Comparison of ENCODE assay signal across 13 cellular contexts in genomic region chr17:77312786-77313599, GRCh38.
DNase-seq lines count a peak whose midpoint lies in the region; ATAC-seq and TF ChIP-seq lines count a peak whose summit lies in the region.
"Had no signal": no experiment of that assay in that cellular context is flagged by ENCODE, and none has a peak within 500 bp of the region (broad histone marks: within the 10 kb centered on the region; RNA-seq: fewer than 3 reads in every experiment).

No MANE protein-coding gene starts in this region.

- no peaks in the 10 kb centered on the region for H3K79me2 ChIP-seq in GM23248 (ENCODE audit: insufficient read depth)
- 0 out of 2 replicates have a peak, but pooled peaks cover 5% of the 10 kb centered on the region for H3K79me2 ChIP-seq in PC-9 (ENCODE audit: low read depth)

- H3K9me2 ChIP-seq in GM23248 (ENCODE audit: insufficient read depth) (no peaks in the 10 kb centered on the region), PC-9 (ENCODE audit: insufficient read depth) (no peaks in the 10 kb centered on the region)

- in situ Hi-C loops in GM23248 (cut with MboI) = no loop called here

- DNase-seq in GM23248 (peak; percentile 78), cerebellar cortex (ENCODE audit: low spot score) (peak; percentile 86), left lobe of liver (ENCODE audit: low spot score) (peak; percentile 89), stromal cell of bone marrow (ENCODE audit: low read depth) (peak; percentile 97), PC-9 (no peak)
- DNase-seq in CD8-positive, alpha-beta memory T cell = no peak
- DNase-seq: activated CD4-positive, alpha-beta T cell treated with anti-CD3 and anti-CD28 coated beads, Interleukin-2, amount 50 U/mL, for 4 hours; GDM1; NCI-H1092 treated with DMSO at 0.1 percent for 48 hours; SHP77 had no signal

- H3K9me3 ChIP-seq in GM23248 (ENCODE audit: low read depth) = no peaks in the 10 kb centered on the region
- no peaks in the 10 kb centered on the region for H3K9me3 ChIP-seq in PC-9 (ENCODE audit: insufficient read depth, low read depth)
- no peaks in the 10 kb centered on the region for H3K9me3 ChIP-seq in CD8-positive, alpha-beta memory T cell (ENCODE audit: low read length)

- H3K4me3 Mint-ChIP-seq in CD8-positive, alpha-beta memory T cell = no peak overlapping the region
- H3K4me3 Mint-ChIP-seq: central memory CD8-positive, alpha-beta T cell had no signal

- H3K4me1 ChIP-seq in GM23248 (ENCODE audit: insufficient read depth) = peaks cover 49% of the 10 kb centered on the region
- H3K4me1 ChIP-seq in PC-9 (replicated peaks; ENCODE audit: insufficient read depth) = no peaks in the 10 kb centered on the region
- no peaks in the 10 kb centered on the region for H3K4me1 ChIP-seq in CD8-positive, alpha-beta memory T cell (ENCODE audit: insufficient read depth, low read length)

- no peaks in the 10 kb centered on the region for H3K27me3 ChIP-seq in GM23248 (replicated peaks; ENCODE audit: insufficient read depth)
- H3K27me3 ChIP-seq in PC-9 (ENCODE audit: insufficient read depth, low read depth) = no peaks in the 10 kb centered on the region
- H3K27me3 ChIP-seq in CD8-positive, alpha-beta memory T cell (ENCODE audit: insufficient read depth, low read length, poor library complexity, severe bottlenecking) = no peaks in the 10 kb centered on the region

- peak overlapping the region; percentile 57 for H3K27ac ChIP-seq in GM23248
- H3K27ac ChIP-seq in PC-9 = no peak overlapping the region
- no peak overlapping the region for H3K27ac ChIP-seq in CD8-positive, alpha-beta memory T cell (ENCODE audit: low read depth, low read length)

- H3K36me3 Mint-ChIP-seq in CD8-positive, alpha-beta memory T cell = no peaks in the 10 kb centered on the region

- H4K20me1 ChIP-seq in GM23248 (ENCODE audit: insufficient read depth) (no peaks in the 10 kb centered on the region), PC-9 (ENCODE audit: insufficient read depth) (no peaks in the 10 kb centered on the region; the same call in 1 of the 2 replicates)

- H3F3A ChIP-seq in GM23248 (ENCODE audit: insufficient read depth) = peaks cover 35% of the 10 kb centered on the region
- no peaks in the 10 kb centered on the region; the same call in none of the 2 replicates for H3F3A ChIP-seq in PC-9 (ENCODE audit: insufficient read depth, low read depth)

- BruUV-seq in PC-9 (replicated peaks; lab: Mats Ljungman, UMichigan) = no TSS peak

- peak overlapping the region; percentile 37; the same call in 1 of the 2 replicates for H3K9ac ChIP-seq in GM23248

- TF ChIP-seq CTCF in PC-9 (conservative IDR thresholded peaks at IDR 0.05) = no peak

- H2AFZ ChIP-seq in GM23248 = no peak overlapping the region
- no peak overlapping the region for H2AFZ ChIP-seq in PC-9

- H3K4me3 ChIP-seq in GM23248 = no peak overlapping the region
- H3K4me3 ChIP-seq in PC-9 = no peak overlapping the region
- H3K4me3 ChIP-seq in CD8-positive, alpha-beta memory T cell (ENCODE audit: low read length) = no peak overlapping the region

- peaks cover 0 to 9% (median 6%) of the 10 kb centered on the region in 3 donors for H3K4me1 Mint-ChIP-seq in CD8-positive, alpha-beta memory T cell

- POLR2A ChIA-PET in PC-9 (lab: Charles Lee; ENCODE audit: unreplicated experiment) = interaction anchor here (0.6 kb wide), 1 partner anchor 51 kb away, joined by 3 read pairs; no protein-coding TSS in a partner anchor
- POLR2A ChIA-PET in CD8-positive, alpha-beta memory T cell (lab: Charles Lee) = interaction anchor here (0.7 kb wide), 1 partner anchor 516 kb away, joined by 3 read pairs; no protein-coding TSS in a partner anchor

- ATAC-seq in left lobe of liver (peak; percentile 76), GM21381 (IDR thresholded peaks at IDR 0.05; ENCODE audit: unreplicated experiment) (no peak), GM19467 (IDR thresholded peaks at IDR 0.05; ENCODE audit: unreplicated experiment) (no peak)

- H3K27ac Mint-ChIP-seq in CD8-positive, alpha-beta memory T cell = no peak overlapping the region

- H3K4me2 ChIP-seq in GM23248 (ENCODE audit: unreplicated experiment) (peak overlapping the region; percentile 4), PC-9 (no peak overlapping the region)

- WGBS in GM23248 (ENCODE audit: low coverage in 1 of 2, low lambda C conversion rate in 2 of 2, missing lambda C conversion rate in 2 of 2), 2 experiments = 45 to 49% methylated on average over 23 of the region's 23 CpGs

- no peaks in the 10 kb centered on the region for H3K36me3 ChIP-seq in GM23248 (ENCODE audit: low read depth)
- H3K36me3 ChIP-seq in PC-9 (ENCODE audit: low read depth) = no peaks in the 10 kb centered on the region
- no peaks in the 10 kb centered on the region for H3K36me3 ChIP-seq in CD8-positive, alpha-beta memory T cell (ENCODE audit: insufficient read depth, low read length)

- peaks cover 0 to under 1% of the 10 kb centered on the region in 2 donors for H3K27me3 Mint-ChIP-seq in CD8-positive, alpha-beta memory T cell

- intact Hi-C loops in PC-9 (cut with micrococcal nuclease; ENCODE audit: unreplicated experiment) = no loop called here

- H3K9me3 Mint-ChIP-seq in CD8-positive, alpha-beta memory T cell = peaks cover 0 to under 1% (median 0%) of the 10 kb centered on the region in 5 donors
- H3K9me3 Mint-ChIP-seq: central memory CD8-positive, alpha-beta T cell had no signal

- CTCF ChIA-PET in PC-9 (lab: Charles Lee) = no interaction called here
- CTCF ChIA-PET in CD8-positive, alpha-beta memory T cell (lab: Charles Lee) = no interaction called here

Comparison
In these comparisons a context has a peak if more than half of its experiments do, and no peak if none do; other contexts are left out.
1. DNase-seq: peak in GM23248 (single experiment), cerebellar cortex (single experiment), left lobe of liver (single experiment) and stromal cell of bone marrow (single experiment); none in PC-9 (0 of 2) and CD8-positive, alpha-beta memory T cell (0 of 5).